In genomic region chr15:72199721-72200212, GRCh38 we compare ENCODE assay signal across 8 cellular contexts. TPM values are rescaled to one million over a fixed set of nuclear protein-coding genes. Genes with fewer than 3 reads are reported as not detected.
A peak's percentile ranks its signal among the peaks of the same experiment; 100 is the strongest.
DNase-seq lines count a peak whose midpoint lies in the region; ATAC-seq and TF ChIP-seq lines count a peak whose summit lies in the region.

No MANE protein-coding gene starts in this region.

- H3K4me1 ChIP-seq in adrenal gland (replicated peaks in 1 of 2), result peaks cover 0 to 33% of the 10 kb centered on the region in 2 donors

- ATAC-seq in GM18498 (IDR thresholded peaks at IDR 0.05; ENCODE audit: unreplicated experiment) (peak; percentile 45), T-helper 17 cell (peak; percentile 82), left cardiac atrium (peak; percentile 45 to 55), GM18505 (IDR thresholded peaks at IDR 0.05; ENCODE audit: unreplicated experiment) (no peak)

- peak; percentile 83 to 96 (median 94) for TF ChIP-seq CTCF in adrenal gland (IDR thresholded peaks at IDR 0.05)

- no peak for TF ChIP-seq POLR2A in adrenal gland (IDR thresholded peaks at IDR 0.05)
- no peak for TF ChIP-seq POLR2A in GM18505 (IDR thresholded peaks at IDR 0.05; ENCODE audit: borderline replicate concordance, extremely low read depth, insufficient read depth, insufficient read length)

- no peak overlapping the region for H3K4me3 Mint-ChIP-seq in T-helper 17 cell

- peaks cover 9% of the 10 kb centered on the region for H3K27me3 Mint-ChIP-seq in T-helper 17 cell

- H3K27ac ChIP-seq in adrenal gland, result peak overlapping the region in 3 of 5 donors; percentile 37 to 80 (median 78)

- H3K36me3 Mint-ChIP-seq in T-helper 17 cell (ENCODE audit: low read depth), result peaks cover 6% of the 10 kb centered on the region

- peaks cover 17% of the 10 kb centered on the region for H3K4me1 Mint-ChIP-seq in T-helper 17 cell

- DNase-seq in 8988T (peak; percentile 82), NAMALWA (ENCODE audit: low spot score) (peak; percentile 85), T-helper 17 cell (peak; percentile 41 to 71 (median 50)), adrenal gland (peak; percentile 85 to 95 (median 90)), left cardiac atrium (peak; percentile 75), retina (peak; percentile 77)

- intact Hi-C loops in adrenal gland (cut with DNase I), result loop anchor here in 1 of 2 donors (5.0 kb wide), 3 partner anchors 33 to 88 kb away; partner anchors contain the start of gene PKM
- intact Hi-C loops in left cardiac atrium (cut with DNase I), result loop anchor here in 1 of 2 donors (5.0 kb wide), 1 partner anchor 73 kb away; the partner anchor contains the start of gene PARP6

- peaks cover 0 to 65% of the 10 kb centered on the region in 2 donors for H3K36me3 ChIP-seq in adrenal gland (replicated peaks in 1 of 2)

- H3K9me3 ChIP-seq in T-helper 17 cell (ENCODE audit: control insufficient read depth, low read length, poor library complexity, severe bottlenecking) (no peaks in the 10 kb centered on the region), adrenal gland (replicated peaks in 1 of 3) (no peaks in the 10 kb centered on the region)

- H3K27ac Mint-ChIP-seq in T-helper 17 cell, result peak overlapping the region; percentile 69

- no peaks in the 10 kb centered on the region for H3K27me3 ChIP-seq in adrenal gland

- no peak overlapping the region for H3K4me3 ChIP-seq in adrenal gland

- 38 to 45% (median 42%) methylated on average over 2 of the region's 2 CpGs for WGBS in adrenal gland, 4 donors

RNA-seq across cellular contexts. Expression of gene GRAMD2A, which starts 2.2 kb away (rescaled TPM):
- total RNA-seq in T-helper 17 cell (not detected), adrenal gland (under 1 TPM in 4 of 8 donors, not detected in 4; 0.25 to 0.57 (median 0.35) TPM), left cardiac atrium (not detected)
- polyA plus RNA-seq in adrenal gland, result under 1 TPM; 0.07 to 0.64 (median 0.29) TPM

RNA-seq across cellular contexts. Expression of gene PKM, which starts 31.2 kb away (rescaled TPM):
- total RNA-seq in T-helper 17 cell, result 100 to 1,000 TPM; 343 to 428 TPM
- total RNA-seq in adrenal gland, result 1,000 to 10,000 TPM in 6 of 8 donors, 100 to 1,000 TPM in 2; 865 to 1,257 (median 1,087) TPM
- polyA plus RNA-seq in adrenal gland, result 1,000 to 10,000 TPM in 1 of 3 donors, 100 to 1,000 TPM in 2; 520 to 1,308 (median 545) TPM
- 1,000 to 10,000 TPM in 1 of 2 donors, 100 to 1,000 TPM in 1; 881 to 1,100 TPM for total RNA-seq in left cardiac atrium
